Comparison of ENCODE assay signal across 1 cellular context in the genomic region with DNA sequence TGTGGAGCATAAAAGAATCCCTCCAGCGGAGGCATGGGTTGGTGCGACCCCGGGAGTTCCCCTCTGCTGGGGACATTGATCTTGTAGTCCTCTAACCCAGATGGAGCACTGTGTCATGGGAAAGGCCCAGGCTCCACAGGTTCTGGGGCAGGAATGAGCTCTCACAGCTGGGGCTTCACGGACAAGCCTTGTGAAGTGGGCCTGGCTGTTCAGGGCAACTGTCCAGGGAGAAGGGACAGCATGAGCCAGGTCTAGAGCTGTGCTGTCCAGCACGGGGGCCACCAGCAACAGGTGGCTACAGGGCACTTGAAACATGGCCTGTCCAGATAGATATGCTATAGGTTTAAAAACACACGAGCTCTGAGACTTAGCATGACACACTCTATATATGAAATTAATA.
TF ChIP-seq lines count a peak whose summit lies in the region.

No MANE protein-coding gene starts in this region.

TF ChIP-seq in HEK293, 187 proteins besides CTCF, POLR2A, EP300 and RAD21 (continued from another document):
- TF ChIP-seq HIC1 (tag by site-specific recombination; IDR thresholded peaks at IDR 0.05): no peak
- TF ChIP-seq ZNF202 (tag by site-specific recombination; IDR thresholded peaks at IDR 0.05; ENCODE audit: borderline replicate concordance): no peak
- no peak for TF ChIP-seq SP2 (tag by site-specific recombination; IDR thresholded peaks at IDR 0.05)
- TF ChIP-seq YY1 (tag by site-specific recombination; IDR thresholded peaks at IDR 0.05): no peak
